Comparison of ENCODE assay signal across 12 cellular contexts in the genomic region with DNA sequence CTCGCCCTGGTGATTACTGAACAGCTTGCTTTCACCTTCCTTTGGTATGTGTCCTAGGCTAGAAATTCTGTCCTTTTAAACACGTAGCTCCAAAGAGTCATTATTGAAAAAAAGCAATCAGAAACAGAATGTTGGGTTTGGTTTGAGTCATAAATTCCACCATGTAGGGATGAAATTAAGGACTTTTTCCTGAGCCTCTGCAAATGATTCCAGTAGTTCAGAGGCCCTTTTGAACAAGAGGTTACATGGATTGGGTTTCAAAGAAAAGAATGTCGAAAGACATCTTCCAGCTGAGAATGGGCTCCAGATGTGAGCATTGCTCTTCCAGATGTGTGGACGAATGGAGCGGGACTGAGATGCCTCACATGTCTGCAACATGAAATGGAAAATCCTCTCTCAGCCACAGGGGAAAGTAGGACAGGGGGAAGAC. TPM values are rescaled to one million over a fixed set of nuclear protein-coding genes. Genes with fewer than 3 reads are reported as not detected.
DNase-seq lines count a peak whose midpoint lies in the region; ATAC-seq, FAIRE-seq and TF ChIP-seq lines count a peak whose summit lies in the region.
"Had no signal": no experiment of that assay in that cellular context is flagged by ENCODE, and none has a peak within 500 bp of the region (broad histone marks: within the 10 kb centered on the region; RNA-seq: fewer than 3 reads in every experiment).

No MANE protein-coding gene starts in this region.

- H3K36me3 Mint-ChIP-seq in activated B cell treated with CpG ODN at 0.5 μM for 24 hours (ENCODE audit: low read depth) (no peaks in the 10 kb centered on the region), natural killer cell (no peaks in the 10 kb centered on the region)
- no peaks in the 10 kb centered on the region for H3K36me3 Mint-ChIP-seq in activated CD4-positive, alpha-beta T cell treated with anti-CD3 and anti-CD28 coated beads for 36 hours (ENCODE audit: low read depth)
- H3K36me3 Mint-ChIP-seq: stimulated activated naive B cell treated with anti-CD40 and anti-IgM and Interleukin-4, amounts not matched to agents 10 μg/mL and 1 μg/mL and 100 μg/mL, for 72 hours had no signal

- H3K4me1 Mint-ChIP-seq in activated B cell treated with CpG ODN at 0.5 μM for 24 hours, result peaks cover 22% of the 10 kb centered on the region
- H3K4me1 Mint-ChIP-seq in natural killer cell, result no peaks in the 10 kb centered on the region
- H3K4me1 Mint-ChIP-seq in activated CD4-positive, alpha-beta T cell treated with anti-CD3 and anti-CD28 coated beads for 36 hours, result peaks cover 23% of the 10 kb centered on the region

- ATAC-seq in activated B cell treated with CpG ODN at 0.5 μM for 24 hours (ENCODE audit: low read depth) (no peak), sciatic nerve (peak; percentile 93), natural killer cell (no peak), HG02973 (IDR thresholded peaks at IDR 0.05; ENCODE audit: unreplicated experiment) (no peak)
- no peak for ATAC-seq in activated CD4-positive, alpha-beta T cell treated with anti-CD3 and anti-CD28 coated beads for 36 hours

- no peak for TF ChIP-seq CTCF in activated B cell treated with CpG ODN at 0.5 μM for 24 hours (IDR thresholded peaks at IDR 0.05)
- TF ChIP-seq CTCF in foreskin fibroblast (IDR thresholded peaks at IDR 0.05; ENCODE audit: low read depth, low read length), result no peak
- TF ChIP-seq CTCF in natural killer cell (IDR thresholded peaks at IDR 0.05), result no peak

- peaks cover 1% of the 10 kb centered on the region for H3K9me3 Mint-ChIP-seq in activated B cell treated with CpG ODN at 0.5 μM for 24 hours
- peaks cover 0 to 1% of the 10 kb centered on the region in 2 donors for H3K9me3 Mint-ChIP-seq in natural killer cell
- H3K9me3 Mint-ChIP-seq in activated CD4-positive, alpha-beta T cell treated with anti-CD3 and anti-CD28 coated beads for 36 hours (ENCODE audit: low read depth), result no peaks in the 10 kb centered on the region
- H3K9me3 Mint-ChIP-seq: stimulated activated naive B cell treated with anti-CD40 and anti-IgM and Interleukin-4, amounts not matched to agents 10 μg/mL and 1 μg/mL and 100 μg/mL, for 72 hours had no signal

- H3K27ac Mint-ChIP-seq in activated B cell treated with CpG ODN at 0.5 μM for 24 hours, result no peak overlapping the region
- H3K27ac Mint-ChIP-seq in natural killer cell, result no peak overlapping the region
- H3K27ac Mint-ChIP-seq in activated CD4-positive, alpha-beta T cell treated with anti-CD3 and anti-CD28 coated beads for 36 hours, result no peak overlapping the region
- H3K27ac Mint-ChIP-seq: stimulated activated naive B cell treated with anti-CD40 and anti-IgM and Interleukin-4, amounts not matched to agents 10 μg/mL and 1 μg/mL and 100 μg/mL, for 72 hours had no signal

- peak overlapping the region; percentile 35 for H3K4me3 Mint-ChIP-seq in activated B cell treated with CpG ODN at 0.5 μM for 24 hours
- no peak overlapping the region for H3K4me3 Mint-ChIP-seq in natural killer cell
- H3K4me3 Mint-ChIP-seq in activated CD4-positive, alpha-beta T cell treated with anti-CD3 and anti-CD28 coated beads for 36 hours, result no peak overlapping the region

- no peak for DNase-seq in activated B cell treated with CpG ODN at 0.5 μM for 24 hours
- DNase-seq in foreskin fibroblast, result peak; percentile 89 to 95
- peak; percentile 67 for DNase-seq in sciatic nerve (ENCODE audit: low spot score)
- no peak for DNase-seq in SW 1271 (lab: John Stamatoyannopoulos, UW)
- DNase-seq in natural killer cell, result no peak
- DNase-seq in activated CD4-positive, alpha-beta T cell treated with anti-CD3 and anti-CD28 coated beads for 36 hours, result no peak
- DNase-seq: DMS79 treated with DMSO at 0.1 percent for 48 hours, glutamatergic neuron, NCI-H1105 had no signal

- POLR2A ChIA-PET in activated B cell treated with CpG ODN at 0.5 μM for 24 hours (lab: Charles Lee), result interaction anchor here (0.6 to 0.8 kb wide), 2 partner anchors 13 to 75 kb away, joined by 3 to 5 read pairs; no protein-coding TSS in a partner anchor
- POLR2A ChIA-PET in activated CD4-positive, alpha-beta T cell treated with anti-CD3 and anti-CD28 coated beads for 36 hours (lab: Charles Lee), result interaction anchor here (0.6 kb wide), 1 partner anchor 54 kb away, joined by 3 read pairs; no protein-coding TSS in a partner anchor

- FAIRE-seq in G401.6 (lab: Jason Lieb, UNC), result peak; percentile 99

- intact Hi-C loops in activated B cell treated with CpG ODN at 0.5 μM for 24 hours (cut with micrococcal nuclease), result loop anchor here (1.0 kb wide), 2 partner anchors 23 to 72 kb away; a partner anchor contains a TSS
- intact Hi-C loops in sciatic nerve (cut with DNase I), result no loop called here
- intact Hi-C loops in natural killer cell (cut with micrococcal nuclease), result no loop called here
- intact Hi-C loops in activated CD4-positive, alpha-beta T cell treated with anti-CD3 and anti-CD28 coated beads for 36 hours (cut with DNase I, micrococcal nuclease), result loop anchor here (1.0 to 2.0 kb wide), 3 partner anchors 8 to 70 kb away; a partner anchor contains a TSS

- peaks cover 20% of the 10 kb centered on the region for H3K27me3 Mint-ChIP-seq in activated B cell treated with CpG ODN at 0.5 μM for 24 hours
- peaks cover 32 to 48% of the 10 kb centered on the region in 2 donors for H3K27me3 Mint-ChIP-seq in natural killer cell (ENCODE audit: low read depth in 2 of 2)
- H3K27me3 Mint-ChIP-seq in activated CD4-positive, alpha-beta T cell treated with anti-CD3 and anti-CD28 coated beads for 36 hours, result peaks cover 13% of the 10 kb centered on the region

- CTCF ChIA-PET in activated B cell treated with CpG ODN at 0.5 μM for 24 hours (lab: Charles Lee), result no interaction called here
- CTCF ChIA-PET in activated CD4-positive, alpha-beta T cell treated with anti-CD3 and anti-CD28 coated beads for 36 hours (lab: Charles Lee), result interaction anchor here (1.0 to 1.4 kb wide), 2 partner anchors 68 to 74 kb away, joined by 3 read pairs; no protein-coding TSS in a partner anchor

- H3K4me3 ChIP-seq in foreskin fibroblast (ENCODE audit: low read depth in 1 of 2, low read length in 2 of 2), result peak overlapping the region in 1 of 2 donors; percentile 37

RNA-seq across cellular contexts. Expression of a gene that starts 23.5 kb away (rescaled TPM):
- total RNA-seq in activated B cell treated with CpG ODN at 0.5 μM for 24 hours (0.39 TPM in 1 of 2 replicates, not detected in the other), sciatic nerve (413 TPM), natural killer cell (1 to 10 TPM; 3.8 to 4.3 (median 4.2) TPM)
- 10 to 100 TPM; 12.9 to 16.6 TPM for total RNA-seq in activated CD4-positive, alpha-beta T cell treated with anti-CD3 and anti-CD28 coated beads for 36 hours

Comparison
In these comparisons a context has a peak if more than half of its experiments do, and no peak if none do; other contexts are left out.
1. DNase-seq: peak in foreskin fibroblast (2 of 2) and sciatic nerve (single experiment); none in activated B cell treated with CpG ODN at 0.5 μM for 24 hours (single experiment), SW 1271 (0 of 2), natural killer cell (single experiment) and activated CD4-positive, alpha-beta T cell treated with anti-CD3 and anti-CD28 coated beads for 36 hours (single experiment).
2. RNA of a gene that starts 23.5 kb away (total RNA-seq): 413 TPM in sciatic nerve (single experiment); 12.9 to 16.6 TPM in activated CD4-positive, alpha-beta T cell treated with anti-CD3 and anti-CD28 coated beads for 36 hours, 3.8 to 4.3 TPM in natural killer cell and 0.39 TPM in activated B cell treated with CpG ODN at 0.5 μM for 24 hours; every median in the first group is over 10 times any median in the second.
3. intact Hi-C loops: an anchor here in activated B cell treated with CpG ODN at 0.5 μM for 24 hours (1.0 kb wide) and activated CD4-positive, alpha-beta T cell treated with anti-CD3 and anti-CD28 coated beads for 36 hours (1.0 to 2.0 kb wide); none called in sciatic nerve and natural killer cell.